Comparison of ENCODE assay signal across 1 cellular context in genomic region chr11:102467080-102467708, GRCh38.
TF ChIP-seq lines count a peak whose summit lies in the region.

No MANE protein-coding gene starts in this region.

TF ChIP-seq in HepG2, 621 proteins besides CTCF, POLR2A, EP300 and RAD21:
- no peak for TF ChIP-seq ZBTB20 (CRISPR knock-in tag; IDR thresholded peaks at IDR 0.05; ENCODE audit: borderline replicate concordance, low read depth)
- TF ChIP-seq PTBP1 (IDR thresholded peaks at IDR 0.05; ENCODE audit: low read depth, low read length, poor library complexity, severe bottlenecking) = no peak
- TF ChIP-seq BRCA1 (CRISPR knock-in tag; IDR thresholded peaks at IDR 0.05) = no peak
- TF ChIP-seq EED (CRISPR knock-in tag; IDR thresholded peaks at IDR 0.05) = no peak
